Comparison of ENCODE assay signal across 8 cellular contexts in genomic region chr19:43503501-43504425, GRCh38. TPM values are rescaled to one million over a fixed set of nuclear protein-coding genes. Genes with fewer than 3 reads are reported as not detected.
A peak's percentile ranks its signal among the peaks of the same experiment; 100 is the strongest.
DNase-seq lines count a peak whose midpoint lies in the region; ATAC-seq and TF ChIP-seq lines count a peak whose summit lies in the region.

No MANE protein-coding gene starts in this region.

- peaks cover 16% of the 10 kb centered on the region for H3K36me3 Mint-ChIP-seq in central memory CD8-positive, alpha-beta T cell (ENCODE audit: insufficient read depth)

- peak; percentile 99 for DNase-seq in AG08395 (ENCODE audit: low spot score)
- DNase-seq in NCI-H345 (lab: John Stamatoyannopoulos, UW): peak; percentile 91
- DNase-seq in activated CD4-positive, CD25-positive, alpha-beta regulatory T cell (lab: John Stamatoyannopoulos, UW): peak; percentile 96 to 98 (median 98)
- DNase-seq in central memory CD8-positive, alpha-beta T cell (ENCODE audit: low spot score in 2 of 2): peak; percentile 94 to 95
- DNase-seq in kidney epithelial cell (ENCODE audit: low read depth): no peak
- DNase-seq in stimulated activated CD4-positive, alpha-beta T cell treated with anti-CD3 and anti-CD28 coated beads, Interleukin-15, amount 100 ng/mL, for 24 hours: peak; percentile 100

- peak overlapping the region; percentile 97 for H3K4me3 Mint-ChIP-seq in central memory CD8-positive, alpha-beta T cell

- H3K27me3 Mint-ChIP-seq in central memory CD8-positive, alpha-beta T cell: no peaks in the 10 kb centered on the region

- no peaks in the 10 kb centered on the region for H3K27me3 ChIP-seq in kidney epithelial cell (ENCODE audit: control insufficient read depth, insufficient read depth, low read length)

- H3K36me3 ChIP-seq in kidney epithelial cell (ENCODE audit: control insufficient read depth, insufficient read depth, low read length): no peaks in the 10 kb centered on the region

- no peak for TF ChIP-seq CTCF in kidney epithelial cell (IDR thresholded peaks at IDR 0.05; ENCODE audit: insufficient read depth, low read length, poor library complexity, severe bottlenecking)

- peak overlapping the region; percentile 82 for H3K27ac Mint-ChIP-seq in central memory CD8-positive, alpha-beta T cell (ENCODE audit: low read depth)

- peaks cover 29% of the 10 kb centered on the region for H3K4me1 Mint-ChIP-seq in central memory CD8-positive, alpha-beta T cell

- ATAC-seq in GM18873 (IDR thresholded peaks at IDR 0.05; ENCODE audit: low FRiP score, unreplicated experiment) (peak; percentile 63), HG03135 (IDR thresholded peaks at IDR 0.05; ENCODE audit: unreplicated experiment) (peak; percentile 87)
- peak; percentile 91 for ATAC-seq in central memory CD8-positive, alpha-beta T cell (replicated peaks; ENCODE audit: extremely low read depth, poor library complexity, severe bottlenecking)

- H3K9me3 Mint-ChIP-seq in central memory CD8-positive, alpha-beta T cell: no peaks in the 10 kb centered on the region

- peak overlapping the region; percentile 92 for H3K4me3 ChIP-seq in kidney epithelial cell (ENCODE audit: low read depth, low read length)

RNA-seq across cellular contexts. Expression of gene PHLDB3, which starts 0.8 kb away (rescaled TPM):
- 15.8 and 23.0 TPM in 2 replicates for total RNA-seq in kidney epithelial cell

RNA-seq across cellular contexts. Expression of gene ETHE1, which starts 23.2 kb away (rescaled TPM):
- 77.8 and 80.4 TPM in 2 replicates for total RNA-seq in kidney epithelial cell

RNA-seq across cellular contexts. Expression of gene ZNF575, which starts 29.2 kb away (rescaled TPM):
- not detected in 2 replicates for total RNA-seq in kidney epithelial cell

RNA-seq across cellular contexts. Expression of gene LYPD3, which starts 38.4 kb away (rescaled TPM):
- 0.33 and 0.62 TPM in 2 replicates for total RNA-seq in kidney epithelial cell
